31 cellular contexts compared by ENCODE assay signal in genomic region chr4:114607086-114607485, GRCh38. TPM values are rescaled to one million over a fixed set of nuclear protein-coding genes. Genes with fewer than 3 reads are reported as not detected.
"Had no signal": no experiment of that assay in that cellular context is flagged by ENCODE, and none has a peak within 500 bp of the region (broad histone marks: within the 10 kb centered on the region; RNA-seq: fewer than 3 reads in every experiment).

No MANE protein-coding gene starts in this region.

- H3K27me3 ChIP-seq: adrenal gland, body of pancreas, esophagus squamous epithelium, gastroesophageal sphincter, heart right ventricle, hepatocyte had no signal

- H3K36me3 ChIP-seq: adrenal gland, esophagus squamous epithelium, gastroesophageal sphincter, heart right ventricle had no signal

- H3K4me3 ChIP-seq: adrenal gland, body of pancreas, coronary artery, esophagus squamous epithelium, gastroesophageal sphincter, heart right ventricle, hepatocyte had no signal

- H3K4me1 ChIP-seq: adrenal gland, gastroesophageal sphincter, heart right ventricle had no signal

- ATAC-seq: activated CD4-positive, alpha-beta T cell treated with anti-CD3 and anti-CD28 coated beads for 36 hours; activated CD8-positive, alpha-beta memory T cell treated with anti-CD3 and anti-CD28 coated beads, Interleukin-2, amount 10 ng/mL, durations not matched to agents 7 days and 5 days; activated CD8-positive, alpha-beta T cell treated with anti-CD3 and anti-CD28 coated beads, Interleukin-2, amount 10 ng/mL, durations not matched to agents 7 days and 5 days; activated naive CD8-positive, alpha-beta T cell treated with anti-CD3 and anti-CD28 coated beads, Interleukin-2, amount 50 U/mL, for 24 hours; gastroesophageal sphincter; heart right ventricle had no signal

- DNase-seq: activated CD4-positive, alpha-beta memory T cell treated with anti-CD3 and anti-CD28 coated beads for 36 hours; activated CD4-positive, alpha-beta T cell treated with anti-CD3 and anti-CD28 coated beads for 36 hours; activated CD4-positive, alpha-beta T cell treated with anti-CD3 and anti-CD28 coated beads, Interleukin-2, amount 10 ng/mL, durations not matched to agents 24 days and 14 days; activated CD4-positive, CD25-positive, alpha-beta regulatory T cell; activated CD4-positive, CD25-positive, alpha-beta regulatory T cell treated with anti-CD3 and anti-CD28 coated beads, Interleukin-2, amount 50 U/mL, for 72 hours; activated CD8-positive, alpha-beta memory T cell treated with anti-CD3 and anti-CD28 coated beads, Interleukin-2, amount 10 ng/mL, durations not matched to agents 7 days and 5 days; activated CD8-positive, alpha-beta memory T cell treated with anti-CD3 and anti-CD28 coated beads, Interleukin-2, amount 50 U/mL, for 4 hours; activated CD8-positive, alpha-beta T cell treated with anti-CD3 and anti-CD28 coated beads, Interleukin-2, amount 10 ng/mL, durations not matched to agents 7 days and 5 days; activated effector memory CD4-positive, alpha-beta T cell treated with anti-CD3 and anti-CD28 coated beads, Interleukin-2, amount 50 U/mL, for 16 hours; activated naive CD4-positive, alpha-beta T cell treated with anti-CD3 and anti-CD28 coated beads for 36 hours; activated naive CD8-positive, alpha-beta T cell treated with anti-CD3 and anti-CD28 coated beads for 36 hours; activated naive CD8-positive, alpha-beta T cell treated with anti-CD3 and anti-CD28 coated beads, Interleukin-2, amount 50 U/mL, for 24 hours; activated T-cell treated with anti-CD3 and anti-CD28 coated beads, Interleukin-2, amount 50 U/mL, for 1 hour; activated T-cell treated with anti-CD3 and anti-CD28 coated beads, Interleukin-2, amount 50 U/mL, for 48 hours; adrenal gland; amygdala; aorta; body of pancreas; caudate nucleus; cerebellar nuclear complex; effector CD4-positive, alpha-beta T cell; esophagus squamous epithelium; foreskin melanocyte; heart right ventricle; T-helper 2 cell had no signal

- H3K9me3 ChIP-seq: adrenal gland, body of pancreas, esophagus squamous epithelium, gastroesophageal sphincter, heart right ventricle had no signal

- H3K27ac ChIP-seq: adrenal gland, coronary artery, epithelial cell of prostate, esophagus squamous epithelium, gastroesophageal sphincter, heart right ventricle, hepatocyte had no signal

RNA-seq across cellular contexts. Expression of gene UGT8, which starts 8.5 kb away (rescaled TPM):
- total RNA-seq: activated CD4-positive, alpha-beta T cell treated with anti-CD3 and anti-CD28 coated beads, Interleukin-2, amount 10 ng/mL, durations not matched to agents 24 days and 14 days; activated CD8-positive, alpha-beta T cell treated with anti-CD3 and anti-CD28 coated beads, Interleukin-2, amount 10 ng/mL, durations not matched to agents 7 days and 5 days; activated naive CD4-positive, alpha-beta T cell treated with anti-CD3 and anti-CD28 coated beads for 36 hours; activated T-helper 1 cell treated with anti-CD3 and anti-CD28 coated beads, Interleukin-12 subunit alpha, Interleukin-12 subunit beta, Interleukin-2, Interleukin-4 antibody, amounts not matched to agents 30 ng/mL and 10 ng/mL and 1 ng/mL, durations not matched to agents 14 hours and 24 hours and 36 hours; activated T-helper 2 cell treated with anti-CD3 and anti-CD28 coated beads, Interferon-gamma antibody, Interleukin-2, Interleukin-4, amounts not matched to agents 10 μg/mL and 5 μg/mL and 100 μg/mL, durations not matched to agents 14 hours and 24 hours and 36 hours had no signal
